ENCODE assay signal across 11 cellular contexts in genomic region chr4:89558147-89558546, GRCh38.
DNase-seq lines count a peak whose midpoint lies in the region; ATAC-seq and TF ChIP-seq lines count a peak whose summit lies in the region.
"Had no signal": no experiment of that assay in that cellular context is flagged by ENCODE, and none has a peak within 500 bp of the region (broad histone marks: within the 10 kb centered on the region; RNA-seq: fewer than 3 reads in every experiment).

No MANE protein-coding gene starts in this region.

- no peak overlapping the region for H2BK20ac ChIP-seq in H9 (ENCODE audit: low read depth, low read length, poor library complexity, severe bottlenecking)

- no peaks in the 10 kb centered on the region for H3K36me3 Mint-ChIP-seq in CD8-positive, alpha-beta T cell
- no peaks in the 10 kb centered on the region for H3K36me3 Mint-ChIP-seq in H9 (ENCODE audit: insufficient read depth in 1 of 3, low read depth in 3 of 3)
- H3K36me3 Mint-ChIP-seq in CD4-positive, alpha-beta T cell (ENCODE audit: low read depth) = no peaks in the 10 kb centered on the region

- H3K18ac ChIP-seq in H9 (ENCODE audit: insufficient read length, low read depth, low read length) = no peak overlapping the region

- no peak overlapping the region for H3K27ac ChIP-seq in CD8-positive, alpha-beta T cell (ENCODE audit: low read depth, low read length)
- H3K27ac ChIP-seq in H9 (ENCODE audit: insufficient read length, low read depth, low read length) = no peak overlapping the region
- H3K27ac ChIP-seq in thyroid gland = no peak overlapping the region
- no peak overlapping the region for H3K27ac ChIP-seq in CD4-positive, alpha-beta T cell (ENCODE audit: low read depth, low read length)
- H3K27ac ChIP-seq: HL-60, thoracic aorta had no signal

- POLR2A ChIA-PET in CD8-positive, alpha-beta T cell (lab: Charles Lee) = no interaction called here
- POLR2A ChIA-PET in CD4-positive, alpha-beta T cell (lab: Charles Lee) = no interaction called here

- H3K23me2 ChIP-seq in H9 (ENCODE audit: insufficient read length, low read depth, low read length, poor library complexity, severe bottlenecking) = no peaks in the 10 kb centered on the region

- no peak overlapping the region for H3K4ac ChIP-seq in H9 (ENCODE audit: low read depth, low read length)

- no peak overlapping the region for H3K56ac ChIP-seq in H9 (ENCODE audit: insufficient read length, low read depth, low read length)

- TF ChIP-seq CTCF in CD8-positive, alpha-beta T cell (IDR thresholded peaks at IDR 0.05) = peak; percentile 10
- TF ChIP-seq CTCF in H9 (conservative IDR thresholded peaks at IDR 0.05) = peak; percentile 69
- TF ChIP-seq CTCF in thyroid gland (IDR thresholded peaks at IDR 0.05) = peak in 2 of 6 experiments; percentile 17 to 36
- no peak for TF ChIP-seq CTCF in CD4-positive, alpha-beta T cell (IDR thresholded peaks at IDR 0.05)

- H3K4me3 ChIP-seq in CD8-positive, alpha-beta T cell (ENCODE audit: low read depth, low read length) = no peak overlapping the region
- H3K4me3 ChIP-seq in thyroid gland (replicated peaks in 1 of 3) = no peak overlapping the region
- H3K4me3 ChIP-seq: thoracic aorta had no signal

- no peaks in the 10 kb centered on the region for H3K9me3 Mint-ChIP-seq in CD8-positive, alpha-beta T cell
- H3K9me3 Mint-ChIP-seq in H9 = no peaks in the 10 kb centered on the region
- no peaks in the 10 kb centered on the region for H3K9me3 Mint-ChIP-seq in CD4-positive, alpha-beta T cell
- H3K9me3 Mint-ChIP-seq: activated naive CD4-positive, alpha-beta T cell treated with anti-CD3 and anti-CD28 coated beads for 36 hours had no signal

- H4K20me1 ChIP-seq in H9 (ENCODE audit: control insufficient read depth, insufficient read depth, insufficient read length) = no peaks in the 10 kb centered on the region

- WGBS in H9 (ENCODE audit: extremely low coverage, insufficient read length, low lambda C conversion rate) = no CpG with 5 or more reads among the region's 1 CpG
- 65 to 76% methylated on average over 1 of the region's 1 CpG for WGBS in thyroid gland, 2 donors

- no peak overlapping the region for H3T11ph ChIP-seq in H9 (ENCODE audit: low read length)

- no peak overlapping the region for H4K91ac ChIP-seq in H9 (ENCODE audit: insufficient read length, low read depth, low read length)

- CTCF ChIA-PET in CD8-positive, alpha-beta T cell (lab: Charles Lee) = no interaction called here
- CTCF ChIA-PET in CD4-positive, alpha-beta T cell (lab: Charles Lee) = no interaction called here

- H3K23ac ChIP-seq in H9 (ENCODE audit: insufficient read length, low read depth, low read length) = no peak overlapping the region

- H2BK15ac ChIP-seq in H9 (ENCODE audit: low read depth, low read length) = no peak overlapping the region

- no peaks in the 10 kb centered on the region for H3K4me1 ChIP-seq in CD8-positive, alpha-beta T cell (ENCODE audit: insufficient read depth, low read length)
- H3K4me1 ChIP-seq in H9 (ENCODE audit: insufficient read depth, low read length) (no peaks in the 10 kb centered on the region), thyroid gland (no peaks in the 10 kb centered on the region)

- no peak for ATAC-seq in CD8-positive, alpha-beta T cell
- no peak for ATAC-seq in HG03045 (IDR thresholded peaks at IDR 0.05; ENCODE audit: unreplicated experiment)
- ATAC-seq in CD4-positive, alpha-beta T cell (ENCODE audit: poor library complexity) = no peak

- no peak overlapping the region for H3K9ac ChIP-seq in H9 (ENCODE audit: extremely low read depth, insufficient read length, low read length)

- no peaks in the 10 kb centered on the region for H3K27me3 Mint-ChIP-seq in CD8-positive, alpha-beta T cell (ENCODE audit: low read depth)
- H3K27me3 Mint-ChIP-seq in H9 (ENCODE audit: low read depth) = peaks cover 12% of the 10 kb centered on the region
- no peaks in the 10 kb centered on the region for H3K27me3 Mint-ChIP-seq in CD4-positive, alpha-beta T cell

- no peaks in the 10 kb centered on the region for H3K36me3 ChIP-seq in CD8-positive, alpha-beta T cell (ENCODE audit: insufficient read depth, low read length)
- H3K36me3 ChIP-seq in thyroid gland = no peaks in the 10 kb centered on the region
- H3K36me3 ChIP-seq: thoracic aorta had no signal

- H3K79me1 ChIP-seq in H9 (ENCODE audit: insufficient read depth, low read depth, low read length, poor library complexity, severe bottlenecking) = no peaks in the 10 kb centered on the region

- no peak overlapping the region for H3K14ac ChIP-seq in H9 (ENCODE audit: insufficient read depth, low read length)

- H2BK120ac ChIP-seq in H9 (ENCODE audit: low read depth, low read length, poor library complexity, severe bottlenecking) = no peak overlapping the region

- TF ChIP-seq POLR2A in thyroid gland (IDR thresholded peaks at IDR 0.05) = no peak

- no peak overlapping the region for H2BK12ac ChIP-seq in H9 (ENCODE audit: insufficient read length, low read depth, low read length)

- intact Hi-C loops in CD8-positive, alpha-beta T cell (cut with DNase I, micrococcal nuclease) = no loop called here
- intact Hi-C loops in thyroid gland (cut with DNase I) = no loop called here
- intact Hi-C loops in CD4-positive, alpha-beta T cell (cut with DNase I, micrococcal nuclease) = no loop called here

- H3K27me3 ChIP-seq in CD8-positive, alpha-beta T cell (ENCODE audit: insufficient read depth, low read length) = peaks cover 2% of the 10 kb centered on the region
- no peaks in the 10 kb centered on the region for H3K27me3 ChIP-seq in H9 (ENCODE audit: insufficient read depth, low read length)
- no peaks in the 10 kb centered on the region for H3K27me3 ChIP-seq in thyroid gland
- no peaks in the 10 kb centered on the region for H3K27me3 ChIP-seq in CD4-positive, alpha-beta T cell (ENCODE audit: control insufficient read depth, insufficient read depth, low read length)

- DNase-seq in CD8-positive, alpha-beta T cell = no peak
- peak; percentile 35 for DNase-seq in H9
- DNase-seq in SK-N-DZ (ENCODE audit: low spot score) = peak; percentile 40
- peak; percentile 3 for DNase-seq in glomerular visceral epithelial cell (ENCODE audit: extremely low spot score)
- no peak for DNase-seq in GM19240 (ENCODE audit: insufficient read length, low spot score)
- DNase-seq in thyroid gland = no peak
- no peak for DNase-seq in CD4-positive, alpha-beta T cell
- DNase-seq: activated naive CD4-positive, alpha-beta T cell treated with anti-CD3 and anti-CD28 coated beads for 36 hours had no signal

- no peak overlapping the region for H3K27ac Mint-ChIP-seq in CD8-positive, alpha-beta T cell
- H3K27ac Mint-ChIP-seq in H9 = no peak overlapping the region
- H3K27ac Mint-ChIP-seq in CD4-positive, alpha-beta T cell = no peak overlapping the region
- H3K27ac Mint-ChIP-seq: activated naive CD4-positive, alpha-beta T cell treated with anti-CD3 and anti-CD28 coated beads for 36 hours had no signal

- H2AK5ac ChIP-seq in H9 (ENCODE audit: insufficient read length, low read length) = no peak overlapping the region

- no peaks in the 10 kb centered on the region for H3K4me1 Mint-ChIP-seq in CD8-positive, alpha-beta T cell (ENCODE audit: low read depth)
- H3K4me1 Mint-ChIP-seq in H9 = peaks cover 24 to 29% of the 10 kb centered on the region in 2 experiments
- H3K4me1 Mint-ChIP-seq in CD4-positive, alpha-beta T cell (ENCODE audit: low read depth) = no peaks in the 10 kb centered on the region

- H3K4me3 Mint-ChIP-seq in CD8-positive, alpha-beta T cell = no peak overlapping the region
- no peak overlapping the region for H3K4me3 Mint-ChIP-seq in H9
- no peak overlapping the region for H3K4me3 Mint-ChIP-seq in CD4-positive, alpha-beta T cell
- H3K4me3 Mint-ChIP-seq: activated naive CD4-positive, alpha-beta T cell treated with anti-CD3 and anti-CD28 coated beads for 36 hours had no signal

- no peak overlapping the region for H4K8ac ChIP-seq in H9 (replicated peaks; ENCODE audit: insufficient read length, low read depth, low read length)

- no peak overlapping the region for H2BK5ac ChIP-seq in H9 (ENCODE audit: insufficient read length, low read length)

- H3K4me2 ChIP-seq in H9 (ENCODE audit: insufficient read depth, insufficient read length, low read length) = no peak overlapping the region

- H4K5ac ChIP-seq in H9 (ENCODE audit: insufficient read length, low read depth, low read length) = no peak overlapping the region

- no peak overlapping the region for H2AFZ ChIP-seq in H9 (ENCODE audit: low read length)

- H3K79me2 ChIP-seq in H9 (ENCODE audit: insufficient read depth, low read length) = no peaks in the 10 kb centered on the region

- H3K9me3 ChIP-seq in CD8-positive, alpha-beta T cell (ENCODE audit: low read length) = no peaks in the 10 kb centered on the region
- H3K9me3 ChIP-seq in H9 (ENCODE audit: control insufficient read depth, low read depth, low read length) = no peaks in the 10 kb centered on the region
- no peaks in the 10 kb centered on the region for H3K9me3 ChIP-seq in thyroid gland
- no peaks in the 10 kb centered on the region for H3K9me3 ChIP-seq in CD4-positive, alpha-beta T cell (ENCODE audit: control insufficient read depth, low read length)
- H3K9me3 ChIP-seq: thoracic aorta had no signal

Comparison
In these comparisons a context has a peak if more than half of its experiments do, and no peak if none do; other contexts are left out.
1. DNase-seq: peak in H9 (single experiment), SK-N-DZ (single experiment) and glomerular visceral epithelial cell (single experiment); none in CD8-positive, alpha-beta T cell (0 of 7), GM19240 (single experiment), thyroid gland (0 of 2) and CD4-positive, alpha-beta T cell (0 of 10).